In genomic region chr20:46920114-46920513, GRCh38 we compare ENCODE assay signal across 30 cellular contexts. TPM values are rescaled to one million over a fixed set of nuclear protein-coding genes. Genes with fewer than 3 reads are reported as not detected.
"Had no signal": no experiment of that assay in that cellular context is flagged by ENCODE, and none has a peak within 500 bp of the region (broad histone marks: within the 10 kb centered on the region; RNA-seq: fewer than 3 reads in every experiment).

No MANE protein-coding gene starts in this region.

- H3K9me3 ChIP-seq: pancreas, prostate gland, upper lobe of right lung had no signal

- H3K4me3 Mint-ChIP-seq: immature natural killer cell; mesothelial cell of epicardium; naive thymus-derived CD4-positive, alpha-beta T cell; natural killer cell treated with Interleukin-12 subunit alpha and Interleukin-12 subunit beta and Interleukin-15 and Interleukin-18, amount 100 ng/mL, for 72 hours; neural crest cell; stimulated activated memory B cell treated with anti-CD40 and anti-IgM and Interleukin-4, amounts not matched to agents 10 μg/mL and 1 μg/mL and 100 μg/mL, for 72 hours; stimulated activated naive CD8-positive, alpha-beta T cell treated with anti-CD3 and anti-CD28 coated beads, Interleukin-15, amount 100 ng/mL, for 72 hours had no signal

- H3K9me3 Mint-ChIP-seq: immature natural killer cell; natural killer cell treated with Interleukin-12 subunit alpha and Interleukin-12 subunit beta and Interleukin-15 and Interleukin-18, amount 100 ng/mL, for 72 hours; neural crest cell; stimulated activated naive CD8-positive, alpha-beta T cell treated with anti-CD3 and anti-CD28 coated beads, Interleukin-15, amount 100 ng/mL, for 72 hours had no signal

- H3K4me3 ChIP-seq: heart left ventricle, left ventricle myocardium inferior, lung, pancreas, prostate gland, skin epidermis, upper lobe of right lung had no signal

- H3K27me3 ChIP-seq: pancreas had no signal

- H3K27ac Mint-ChIP-seq: immature natural killer cell; naive thymus-derived CD4-positive, alpha-beta T cell; natural killer cell treated with Interleukin-12 subunit alpha and Interleukin-12 subunit beta and Interleukin-15 and Interleukin-18, amount 100 ng/mL, for 72 hours; stimulated activated memory B cell treated with anti-CD40 and anti-IgM and Interleukin-4, amounts not matched to agents 10 μg/mL and 1 μg/mL and 100 μg/mL, for 72 hours; stimulated activated naive CD8-positive, alpha-beta T cell treated with anti-CD3 and anti-CD28 coated beads, Interleukin-15, amount 100 ng/mL, for 72 hours had no signal

- H3K27ac ChIP-seq: heart left ventricle, left ventricle myocardium inferior, pancreas, prostate gland, skin epidermis, upper lobe of right lung had no signal

- H3K4me1 Mint-ChIP-seq: immature natural killer cell; naive thymus-derived CD4-positive, alpha-beta T cell; neural crest cell; stimulated activated memory B cell treated with anti-CD40 and anti-IgM and Interleukin-4, amounts not matched to agents 10 μg/mL and 1 μg/mL and 100 μg/mL, for 72 hours; stimulated activated naive CD8-positive, alpha-beta T cell treated with anti-CD3 and anti-CD28 coated beads, Interleukin-15, amount 100 ng/mL, for 72 hours had no signal

- H3K4me1 ChIP-seq: heart left ventricle, left ventricle myocardium inferior, pancreas, upper lobe of right lung had no signal

- ATAC-seq: heart left ventricle; naive thymus-derived CD4-positive, alpha-beta T cell; natural killer cell treated with Interleukin-12 subunit alpha and Interleukin-12 subunit beta and Interleukin-15 and Interleukin-18, amount 100 ng/mL, for 72 hours; pancreas; right cardiac atrium; sciatic nerve; stimulated activated memory B cell treated with anti-CD40 and anti-IgM and Interleukin-4, amounts not matched to agents 10 μg/mL and 1 μg/mL and 100 μg/mL, for 72 hours; stimulated activated naive CD8-positive, alpha-beta T cell treated with anti-CD3 and anti-CD28 coated beads, Interleukin-15, amount 100 ng/mL, for 72 hours; upper lobe of right lung had no signal

- H3K36me3 ChIP-seq: heart left ventricle, left ventricle myocardium inferior, pancreas, prostate gland, upper lobe of right lung had no signal

- DNase-seq: heart left ventricle; hypothalamus; immature natural killer cell; kidney; left ventricle myocardium inferior; mesendoderm; naive thymus-derived CD4-positive, alpha-beta T cell; nucleus accumbens; pancreas; posterior cingulate gyrus; retina; right cardiac atrium; stimulated activated CD4-positive, alpha-beta T cell treated with anti-CD3 and anti-CD28 coated beads, Interleukin-1b, Interleukin-23, amount 100 ng/mL, for 48 hours; stimulated activated CD4-positive, alpha-beta T cell treated with anti-CD3 and anti-CD28 coated beads, Interleukin-2, amount 100 ng/mL, for 48 hours; stimulated activated CD4-positive, alpha-beta T cell treated with anti-CD3 and anti-CD28 coated beads, Interleukin-4, amount 100 ng/mL, for 4 hours; stimulated activated CD8-positive, alpha-beta memory T cell treated with anti-CD3 and anti-CD28 coated beads, Interleukin-4, amount 100 ng/mL, for 48 hours; stimulated activated naive CD4-positive, alpha-beta T cell treated with Interleukin-2 at 50 U/mL for 16 hours; stimulated activated naive CD8-positive, alpha-beta T cell treated with anti-CD3 and anti-CD28 coated beads, Interleukin-15, amount 100 ng/mL, for 72 hours; substantia nigra; trophoblast cell; upper lobe of right lung had no signal

- H3K36me3 Mint-ChIP-seq: immature natural killer cell; naive thymus-derived CD4-positive, alpha-beta T cell; natural killer cell treated with Interleukin-12 subunit alpha and Interleukin-12 subunit beta and Interleukin-15 and Interleukin-18, amount 100 ng/mL, for 72 hours; stimulated activated memory B cell treated with anti-CD40 and anti-IgM and Interleukin-4, amounts not matched to agents 10 μg/mL and 1 μg/mL and 100 μg/mL, for 72 hours had no signal

RNA-seq across cellular contexts. Expression of gene EYA2, which starts 25.5 kb away (rescaled TPM):
- total RNA-seq: myocyte had no signal
